ENCODE assay signal across 9 cellular contexts in the genomic region with DNA sequence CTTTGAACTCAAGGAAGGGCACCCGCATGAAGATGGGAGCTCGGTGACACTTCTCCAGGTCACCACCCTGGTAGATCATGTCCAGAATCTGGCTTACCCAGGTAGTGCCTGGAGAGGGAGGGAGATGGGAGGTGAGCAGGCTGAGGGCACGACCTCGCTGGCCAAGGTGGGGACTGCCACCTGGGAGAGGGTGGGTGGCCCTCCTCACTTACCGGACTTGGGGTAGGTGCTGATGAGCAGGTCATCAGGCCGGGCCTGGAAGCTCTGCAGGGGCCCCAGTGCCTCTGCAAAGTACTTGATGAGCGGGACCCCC. TPM values are rescaled to one million over a fixed set of nuclear protein-coding genes. Genes with fewer than 3 reads are reported as not detected.
"Had no signal": no experiment of that assay in that cellular context is flagged by ENCODE, and none has a peak within 500 bp of the region (broad histone marks: within the 10 kb centered on the region; RNA-seq: fewer than 3 reads in every experiment).

No MANE protein-coding gene starts in this region.

RNA-seq across cellular contexts. Expression of a gene that starts 1.4 kb away (rescaled TPM):
- total RNA-seq: RPMI7951 had no signal

RNA-seq across cellular contexts. Expression of a gene that starts 11.6 kb away (rescaled TPM):
- total RNA-seq: activated T-cell treated with anti-CD3 and anti-CD28 coated beads, Interleukin-2, amount 50 U/mL, for 4 hours; LHCN-M2; RPMI7951; SJCRH30 had no signal

RNA-seq across cellular contexts. Expression of a gene that starts 29.4 kb away (rescaled TPM):
- total RNA-seq: activated CD8-positive, alpha-beta T cell treated with anti-CD3 and anti-CD28 coated beads for 36 hours; ascending aorta; cardiac muscle cell; NCI-H460; RPMI7951; SJCRH30 had no signal
- polyA plus RNA-seq: adipose tissue had no signal
